In the genomic region with DNA sequence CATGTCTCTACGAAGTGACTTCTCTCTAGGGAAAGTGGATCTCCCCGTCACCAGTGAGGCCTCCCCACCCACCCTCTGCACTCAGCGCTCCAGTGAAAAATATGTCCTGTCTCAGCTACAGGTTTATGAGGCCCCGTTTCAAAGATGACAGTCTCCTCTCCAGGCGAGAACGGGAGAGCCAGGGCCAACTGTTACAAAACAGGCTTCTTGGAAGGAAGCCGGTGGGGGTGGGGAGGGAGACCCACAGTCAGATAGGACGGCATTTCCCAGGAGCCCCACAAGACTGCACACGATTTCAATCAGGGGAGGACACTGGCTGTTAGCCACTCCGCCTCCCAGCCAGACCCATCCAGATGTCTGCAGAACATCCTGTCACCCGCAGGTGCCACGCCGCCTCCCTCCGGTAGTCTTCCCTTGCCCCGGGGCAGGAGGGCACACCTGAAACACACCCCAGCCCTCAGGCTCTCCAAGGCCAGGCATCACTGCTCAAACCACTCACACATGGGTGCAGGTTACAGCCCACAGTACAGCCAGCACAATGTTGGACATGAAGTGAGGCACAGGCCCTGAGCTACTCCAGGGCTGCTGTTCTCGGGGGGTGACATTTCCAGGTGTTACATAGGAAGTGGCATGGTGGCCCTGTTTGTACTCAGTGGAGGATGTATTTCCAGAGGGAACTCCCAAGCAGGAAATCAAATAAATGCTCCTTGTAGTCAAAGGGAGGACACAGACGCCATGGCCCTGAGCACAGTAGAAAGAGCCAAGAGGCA, we compare ENCODE assay signal across 2 cellular contexts.
TF ChIP-seq lines count a peak whose summit lies in the region.

No MANE protein-coding gene starts in this region.

TF ChIP-seq in SK-N-SH, 30 proteins besides CTCF, POLR2A, EP300 and RAD21 (continued from another document):
- TF ChIP-seq, protein P1, sequence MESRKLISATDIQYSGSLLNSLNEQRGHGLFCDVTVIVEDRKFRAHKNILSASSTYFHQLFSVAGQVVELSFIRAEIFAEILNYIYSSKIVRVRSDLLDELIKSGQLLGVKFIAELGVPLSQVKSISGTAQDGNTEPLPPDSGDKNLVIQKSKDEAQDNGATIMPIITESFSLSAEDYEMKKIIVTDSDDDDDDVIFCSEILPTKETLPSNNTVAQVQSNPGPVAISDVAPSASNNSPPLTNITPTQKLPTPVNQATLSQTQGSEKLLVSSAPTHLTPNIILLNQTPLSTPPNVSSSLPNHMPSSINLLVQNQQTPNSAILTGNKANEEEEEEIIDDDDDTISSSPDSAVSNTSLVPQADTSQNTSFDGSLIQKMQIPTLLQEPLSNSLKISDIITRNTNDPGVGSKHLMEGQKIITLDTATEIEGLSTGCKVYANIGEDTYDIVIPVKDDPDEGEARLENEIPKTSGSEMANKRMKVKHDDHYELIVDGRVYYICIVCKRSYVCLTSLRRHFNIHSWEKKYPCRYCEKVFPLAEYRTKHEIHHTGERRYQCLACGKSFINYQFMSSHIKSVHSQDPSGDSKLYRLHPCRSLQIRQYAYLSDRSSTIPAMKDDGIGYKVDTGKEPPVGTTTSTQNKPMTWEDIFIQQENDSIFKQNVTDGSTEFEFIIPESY (IDR thresholded peaks at IDR 0.05; ENCODE audit: borderline replicate concordance, low read depth), result no peak
- TF ChIP-seq SIN3A (IDR thresholded peaks at IDR 0.05; ENCODE audit: borderline replicate concordance, low read depth, low read length), result no peak
- TF ChIP-seq FOXJ3 (CRISPR knock-in tag; IDR thresholded peaks at IDR 0.05), result no peak
- no peak for TF ChIP-seq MEF2A (IDR thresholded peaks at IDR 0.05; ENCODE audit: borderline replicate concordance, low read depth)
- no peak for TF ChIP-seq TAF1 (IDR thresholded peaks at IDR 0.05; ENCODE audit: borderline replicate concordance, low read depth, low read length)
TF ChIP-seq in SK-N-SH: peak in this region for 0.

TF ChIP-seq in SK-N-SH treated with all-trans-retinoic acid at 6 μM for 48 hours, 23 proteins besides CTCF, POLR2A, EP300 and RAD21 (continued from another document):
- TF ChIP-seq, protein P2, sequence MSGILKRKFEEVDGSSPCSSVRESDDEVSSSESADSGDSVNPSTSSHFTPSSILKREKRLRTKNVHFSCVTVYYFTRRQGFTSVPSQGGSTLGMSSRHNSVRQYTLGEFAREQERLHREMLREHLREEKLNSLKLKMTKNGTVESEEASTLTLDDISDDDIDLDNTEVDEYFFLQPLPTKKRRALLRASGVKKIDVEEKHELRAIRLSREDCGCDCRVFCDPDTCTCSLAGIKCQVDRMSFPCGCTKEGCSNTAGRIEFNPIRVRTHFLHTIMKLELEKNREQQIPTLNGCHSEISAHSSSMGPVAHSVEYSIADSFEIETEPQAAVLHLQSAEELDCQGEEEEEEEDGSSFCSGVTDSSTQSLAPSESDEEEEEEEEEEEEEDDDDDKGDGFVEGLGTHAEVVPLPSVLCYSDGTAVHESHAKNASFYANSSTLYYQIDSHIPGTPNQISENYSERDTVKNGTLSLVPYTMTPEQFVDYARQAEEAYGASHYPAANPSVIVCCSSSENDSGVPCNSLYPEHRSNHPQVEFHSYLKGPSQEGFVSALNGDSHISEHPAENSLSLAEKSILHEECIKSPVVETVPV (CRISPR knock-in tag; IDR thresholded peaks at IDR 0.05), result no peak
- no peak for TF ChIP-seq ZC3H10 (CRISPR knock-in tag; IDR thresholded peaks at IDR 0.05)
- TF ChIP-seq ZFP30 (CRISPR knock-in tag; IDR thresholded peaks at IDR 0.05), result no peak
- TF ChIP-seq TCF4 (CRISPR knock-in tag; IDR thresholded peaks at IDR 0.05; ENCODE audit: borderline replicate concordance), result no peak
- TF ChIP-seq RARB (CRISPR knock-in tag; IDR thresholded peaks at IDR 0.05), result no peak
- TF ChIP-seq BACH2 (CRISPR knock-in tag; IDR thresholded peaks at IDR 0.05; ENCODE audit: borderline replicate concordance), result no peak
- TF ChIP-seq CREB5 (CRISPR knock-in tag; IDR thresholded peaks at IDR 0.05; ENCODE audit: low read depth), result no peak
- TF ChIP-seq ZNF8 (CRISPR knock-in tag; IDR thresholded peaks at IDR 0.05), result no peak
- TF ChIP-seq TSHZ2 (CRISPR knock-in tag; IDR thresholded peaks at IDR 0.05), result no peak
- TF ChIP-seq OSR1 (CRISPR knock-in tag; IDR thresholded peaks at IDR 0.05), result no peak
- no peak for TF ChIP-seq TOX (CRISPR knock-in tag; IDR thresholded peaks at IDR 0.05; ENCODE audit: borderline replicate concordance)
- TF ChIP-seq GLIS3 (CRISPR knock-in tag; IDR thresholded peaks at IDR 0.05), result no peak
- TF ChIP-seq ESRRG (CRISPR knock-in tag; IDR thresholded peaks at IDR 0.05), result no peak
- TF ChIP-seq ISL1 (CRISPR knock-in tag; IDR thresholded peaks at IDR 0.05), result no peak
- TF ChIP-seq, protein P3, sequence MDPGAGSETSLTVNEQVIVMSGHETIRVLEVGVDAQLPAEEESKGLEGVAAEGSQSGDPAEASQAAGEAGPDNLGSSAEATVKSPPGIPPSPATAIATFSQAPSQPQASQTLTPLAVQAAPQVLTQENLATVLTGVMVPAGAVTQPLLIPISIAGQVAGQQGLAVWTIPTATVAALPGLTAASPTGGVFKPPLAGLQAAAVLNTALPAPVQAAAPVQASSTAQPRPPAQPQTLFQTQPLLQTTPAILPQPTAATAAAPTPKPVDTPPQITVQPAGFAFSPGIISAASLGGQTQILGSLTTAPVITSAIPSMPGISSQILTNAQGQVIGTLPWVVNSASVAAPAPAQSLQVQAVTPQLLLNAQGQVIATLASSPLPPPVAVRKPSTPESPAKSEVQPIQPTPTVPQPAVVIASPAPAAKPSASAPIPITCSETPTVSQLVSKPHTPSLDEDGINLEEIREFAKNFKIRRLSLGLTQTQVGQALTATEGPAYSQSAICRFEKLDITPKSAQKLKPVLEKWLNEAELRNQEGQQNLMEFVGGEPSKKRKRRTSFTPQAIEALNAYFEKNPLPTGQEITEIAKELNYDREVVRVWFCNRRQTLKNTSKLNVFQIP (CRISPR knock-in tag; IDR thresholded peaks at IDR 0.05; ENCODE audit: borderline replicate concordance, low read depth), result no peak
